1 cellular context compared by ENCODE assay signal in genomic region chr4:26197018-26197779, GRCh38.
TF ChIP-seq lines count a peak whose summit lies in the region.

No MANE protein-coding gene starts in this region.

TF ChIP-seq in HepG2, 621 proteins besides CTCF, POLR2A, EP300 and RAD21 (continued from another document):
- TF ChIP-seq MTERF4 (CRISPR knock-in tag; IDR thresholded peaks at IDR 0.05) (no peak), TARDBP (CRISPR knock-in tag; IDR thresholded peaks at IDR 0.05) (no peak), AKNA (CRISPR knock-in tag; IDR thresholded peaks at IDR 0.05; ENCODE audit: borderline replicate concordance) (no peak), CSRNP2 (CRISPR knock-in tag; conservative IDR thresholded peaks at IDR 0.05; ENCODE audit: low read depth) (no peak), CBFB (CRISPR knock-in tag; IDR thresholded peaks at IDR 0.05) (no peak), CSRNP1 (CRISPR knock-in tag; IDR thresholded peaks at IDR 0.05) (no peak), NFRKB (IDR thresholded peaks at IDR 0.05) (no peak)
